1 cellular context compared by ENCODE assay signal in genomic region chr1:9413143-9413876, GRCh38.
TF ChIP-seq lines count a peak whose summit lies in the region.

No MANE protein-coding gene starts in this region.

TF ChIP-seq in H1, 55 proteins besides CTCF, POLR2A, EP300 and RAD21 (continued from another document):
- TF ChIP-seq MAFK (IDR thresholded peaks at IDR 0.05; ENCODE audit: low read depth, low read length) (no peak), CHD1 (IDR thresholded peaks at IDR 0.05; ENCODE audit: low read depth, low read length) (no peak), POLR2AphosphoS5 (IDR thresholded peaks at IDR 0.05; ENCODE audit: low read depth, low read length) (no peak), TCF12 (IDR thresholded peaks at IDR 0.05; ENCODE audit: low read depth, low read length) (no peak), PHF8 (conservative IDR thresholded peaks at IDR 0.05; ENCODE audit: low read depth, low read length) (no peak), EGR1 (IDR thresholded peaks at IDR 0.05; ENCODE audit: borderline replicate concordance, low read depth, low read length) (no peak), RBBP5 (IDR thresholded peaks at IDR 0.05; ENCODE audit: borderline replicate concordance, low read depth, low read length) (no peak), NRF1 (IDR thresholded peaks at IDR 0.05; ENCODE audit: low read depth, low read length) (no peak), CEBPB (IDR thresholded peaks at IDR 0.05; ENCODE audit: low read depth, low read length) (no peak), SRF (IDR thresholded peaks at IDR 0.05; ENCODE audit: low read depth, low read length) (no peak), BCL11A (IDR thresholded peaks at IDR 0.05; ENCODE audit: low read depth in 2 of 2, low read length in 2 of 2) (no peak), SIN3A (conservative IDR thresholded peaks at IDR 0.05 in 1 of 2, IDR thresholded peaks at IDR 0.05 in 1 of 2; ENCODE audit: low read depth in 1 of 2, low read length in 2 of 2) (no peak), HDAC2 (IDR thresholded peaks at IDR 0.05; ENCODE audit: borderline replicate concordance in 1 of 2, low read depth in 2 of 2, low read length in 2 of 2) (no peak)
